In the genomic region with DNA sequence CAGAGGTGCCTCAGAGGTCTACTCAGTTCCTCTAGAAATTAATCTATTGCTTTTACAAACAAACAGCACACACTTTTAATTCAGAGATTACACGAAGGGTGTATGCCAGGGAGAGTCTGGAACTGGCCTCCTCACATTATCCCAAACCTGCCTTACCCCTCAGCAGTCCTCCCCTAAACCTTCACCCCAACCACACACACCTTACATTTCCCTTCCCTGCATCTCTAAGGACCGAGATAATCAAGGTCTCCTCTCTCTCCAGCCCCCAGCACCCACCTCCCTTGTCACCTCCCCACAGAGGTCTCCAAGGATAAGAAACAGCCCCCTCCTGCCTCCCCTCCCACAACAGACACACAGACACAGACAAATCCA, we compare ENCODE assay signal across 12 cellular contexts. TPM values are rescaled to one million over a fixed set of nuclear protein-coding genes. Genes with fewer than 3 reads are reported as not detected.
DNase-seq lines count a peak whose midpoint lies in the region; ATAC-seq and TF ChIP-seq lines count a peak whose summit lies in the region.
"Had no signal": no experiment of that assay in that cellular context is flagged by ENCODE, and none has a peak within 500 bp of the region (broad histone marks: within the 10 kb centered on the region; RNA-seq: fewer than 3 reads in every experiment).

No MANE protein-coding gene starts in this region.

- DNase-seq in CD4-positive, alpha-beta T cell: no peak
- no peak for DNase-seq in central memory CD8-positive, alpha-beta T cell (ENCODE audit: low spot score in 2 of 2)
- DNase-seq in naive B cell (no peak), NCI-H524 treated with DMSO at 0.1 percent for 48 hours (lab: John Stamatoyannopoulos, UW) (no peak), testis (no peak), NCI-H446 (lab: John Stamatoyannopoulos, UW) (no peak)
- DNase-seq: stimulated activated naive CD4-positive, alpha-beta T cell treated with Interleukin-2 at 50 U/mL for 16 hours had no signal

- peaks cover 22% of the 10 kb centered on the region for H3K4me1 Mint-ChIP-seq in CD4-positive, alpha-beta T cell (ENCODE audit: low read depth)
- peaks cover 70% of the 10 kb centered on the region for H3K4me1 Mint-ChIP-seq in central memory CD8-positive, alpha-beta T cell
- peaks cover 69 to 78% (median 75%) of the 10 kb centered on the region in 3 donors for H3K4me1 Mint-ChIP-seq in naive B cell

- WGBS in testis, 2 donors: 0% methylated on average over 2 of the region's 2 CpGs

- H3K4me1 ChIP-seq in HEK293 (ENCODE audit: control insufficient read depth, insufficient read depth, low read length): no peaks in the 10 kb centered on the region
- no peaks in the 10 kb centered on the region for H3K4me1 ChIP-seq in testis
- H3K4me1 ChIP-seq: body of pancreas had no signal

- no peak overlapping the region for H3K27ac ChIP-seq in CD4-positive, alpha-beta T cell (ENCODE audit: low read depth, low read length)
- H3K27ac ChIP-seq in HEK293 (ENCODE audit: extremely low read depth, low read depth, low read length): peak overlapping the region; percentile 54; the same call in 1 of the 2 replicates
- no peak overlapping the region for H3K27ac ChIP-seq in testis

- H3K36me3 Mint-ChIP-seq in CD4-positive, alpha-beta T cell (ENCODE audit: low read depth): no peaks in the 10 kb centered on the region
- peaks cover 51% of the 10 kb centered on the region for H3K36me3 Mint-ChIP-seq in central memory CD8-positive, alpha-beta T cell (ENCODE audit: insufficient read depth)
- peaks cover 72 to 76% of the 10 kb centered on the region in 2 donors for H3K36me3 Mint-ChIP-seq in naive B cell

- H3K27me3 ChIP-seq in CD4-positive, alpha-beta T cell (ENCODE audit: control insufficient read depth, insufficient read depth, low read length): no peaks in the 10 kb centered on the region
- no peaks in the 10 kb centered on the region for H3K27me3 ChIP-seq in testis
- H3K27me3 ChIP-seq: body of pancreas had no signal

- no peak for TF ChIP-seq POLR2A in testis (IDR thresholded peaks at IDR 0.05)

- no peaks in the 10 kb centered on the region for H3K9me3 Mint-ChIP-seq in CD4-positive, alpha-beta T cell
- H3K9me3 Mint-ChIP-seq in central memory CD8-positive, alpha-beta T cell: no peaks in the 10 kb centered on the region
- H3K9me3 Mint-ChIP-seq in naive B cell: peaks cover 0 to 4% (median 0%) of the 10 kb centered on the region in 7 donors

- H3K4me3 ChIP-seq in HEK293 (ENCODE audit: low read depth, low read length): peak overlapping the region; percentile 49
- H3K4me3 ChIP-seq in testis: no peak overlapping the region
- H3K4me3 ChIP-seq: body of pancreas had no signal

- H3K36me3 ChIP-seq in HEK293 (ENCODE audit: control insufficient read depth in 2 of 2, insufficient read depth in 1 of 2, low read length in 2 of 2) (peaks cover 0 to 5% of the 10 kb centered on the region in 2 experiments; a peak in 1 of 3 replicates), testis (ENCODE audit: low read depth, missing control alignments) (no peaks in the 10 kb centered on the region)

- H3K4me3 Mint-ChIP-seq in CD4-positive, alpha-beta T cell: peak overlapping the region; percentile 88
- peak overlapping the region; percentile 98 for H3K4me3 Mint-ChIP-seq in central memory CD8-positive, alpha-beta T cell
- peak overlapping the region; percentile 76 to 99 (median 86) for H3K4me3 Mint-ChIP-seq in naive B cell

- POLR2A ChIA-PET in CD4-positive, alpha-beta T cell (lab: Charles Lee): interaction anchor here (0.8 to 1.4 kb wide), 3 partner anchors 39 to 389 kb away, joined by 3 to 6 read pairs (median 4); no protein-coding TSS in a partner anchor
- POLR2A ChIA-PET in HEK293 (lab: Yijun Ruan, JAX): interaction anchor here (1.0 to 1.4 kb wide), 3 partner anchors 19 to 388 kb away, joined by 3 to 4 read pairs (median 4); a partner anchor contains a TSS

- H3K9me3 ChIP-seq in CD4-positive, alpha-beta T cell (ENCODE audit: control insufficient read depth, low read length): no peaks in the 10 kb centered on the region
- no peaks in the 10 kb centered on the region for H3K9me3 ChIP-seq in HEK293 (ENCODE audit: control insufficient read depth, insufficient read depth, low read depth, low read length)
- no peaks in the 10 kb centered on the region for H3K9me3 ChIP-seq in testis
- H3K9me3 ChIP-seq: body of pancreas had no signal

- H3K27ac Mint-ChIP-seq in CD4-positive, alpha-beta T cell: peak overlapping the region; percentile 72
- H3K27ac Mint-ChIP-seq in central memory CD8-positive, alpha-beta T cell (ENCODE audit: low read depth): peak overlapping the region; percentile 100
- H3K27ac Mint-ChIP-seq in naive B cell: peak overlapping the region; percentile 72 to 100 (median 92)

- intact Hi-C loops in CD4-positive, alpha-beta T cell (cut with DNase I, micrococcal nuclease): loop anchor here in 1 of 2 experiments (2.0 kb wide), 1 partner anchor 31 kb away; no protein-coding TSS in a partner anchor
- intact Hi-C loops in testis (cut with DNase I; ENCODE audit: low total_unique reads): no loop called here

- no peak for ATAC-seq in CD4-positive, alpha-beta T cell (ENCODE audit: poor library complexity)
- ATAC-seq in central memory CD8-positive, alpha-beta T cell (replicated peaks; ENCODE audit: extremely low read depth, poor library complexity, severe bottlenecking): peak; percentile 4
- ATAC-seq in naive B cell (ENCODE audit: low read depth in 2 of 2): peak; percentile 5
- no peak for ATAC-seq in GM21367 (IDR thresholded peaks at IDR 0.05; ENCODE audit: unreplicated experiment)

- no peak for TF ChIP-seq CTCF in CD4-positive, alpha-beta T cell (IDR thresholded peaks at IDR 0.05)
- TF ChIP-seq CTCF in HEK293 (tag by site-specific recombination; IDR thresholded peaks at IDR 0.05): no peak
- TF ChIP-seq CTCF in testis (IDR thresholded peaks at IDR 0.05): no peak

- no peaks in the 10 kb centered on the region for H3K27me3 Mint-ChIP-seq in CD4-positive, alpha-beta T cell
- no peaks in the 10 kb centered on the region for H3K27me3 Mint-ChIP-seq in central memory CD8-positive, alpha-beta T cell
- no peaks in the 10 kb centered on the region for H3K27me3 Mint-ChIP-seq in naive B cell

- CTCF ChIA-PET in CD4-positive, alpha-beta T cell (lab: Charles Lee): no interaction called here
- CTCF ChIA-PET in HEK293 (lab: Yijun Ruan, JAX): interaction anchor here (0.7 to 1.4 kb wide), 6 partner anchors 9 to 198 kb away, joined by 3 to 5 read pairs (median 3); no protein-coding TSS in a partner anchor

TF ChIP-seq in HEK293, 187 proteins besides CTCF, POLR2A, EP300 and RAD21:
- TF ChIP-seq BCL11B (tag by site-specific recombination; IDR thresholded peaks at IDR 0.05; ENCODE audit: low read depth) (no peak), ZBTB48 (tag by site-specific recombination; IDR thresholded peaks at IDR 0.05) (peak; percentile 72; the same call in 1 of the 2 replicates), ZNF600 (tag by site-specific recombination; IDR thresholded peaks at IDR 0.05) (peak; percentile 93)

RNA-seq across cellular contexts. Expression of a gene that starts 6.1 kb away (rescaled TPM):
- total RNA-seq in CD4-positive, alpha-beta T cell: 10 to 100 TPM; 31.3 to 33.6 TPM
- 1,000 to 10,000 TPM; 2,451 to 5,170 (median 4,939) TPM for polyA plus RNA-seq in naive B cell (ENCODE audit: low read depth in 6 of 6)
- total RNA-seq in testis: 10 to 100 TPM in 1 of 2 donors, 1 to 10 TPM in 1; 9.5 to 12.0 TPM
- polyA plus RNA-seq in testis (ENCODE audit: insufficient read depth, low read depth, low replicate concordance): 135 TPM
- total RNA-seq: fibroblast of villous mesenchyme had no signal
- polyA plus RNA-seq: BJ had no signal

RNA-seq across cellular contexts. Expression of a gene that starts 53.4 kb away (rescaled TPM):
- 10 to 100 TPM; 12.5 to 12.6 TPM for total RNA-seq in CD4-positive, alpha-beta T cell
- polyA plus RNA-seq in naive B cell (ENCODE audit: low read depth in 6 of 6): 1,000 to 10,000 TPM in 1 of 6 donors, 100 to 1,000 TPM in 2, 10 to 100 TPM in 3; 55.2 to 2,377 (median 210) TPM
- total RNA-seq in testis: under 1 TPM; 0.39 to 0.56 TPM
- 43.3 TPM for polyA plus RNA-seq in testis (ENCODE audit: insufficient read depth, low read depth, low replicate concordance)
- total RNA-seq: fibroblast of villous mesenchyme had no signal
- polyA plus RNA-seq: BJ had no signal

RNA-seq across cellular contexts. Expression of a gene that starts 53.7 kb away (rescaled TPM):
- total RNA-seq in CD4-positive, alpha-beta T cell: 1 to 10 TPM; 5.9 to 6.9 TPM
- polyA plus RNA-seq in naive B cell (ENCODE audit: low read depth in 6 of 6) (1,000 to 10,000 TPM in 2 of 6 donors, 100 to 1,000 TPM in 4; 309 to 1,253 (median 783) TPM), testis (ENCODE audit: insufficient read depth, low read depth, low replicate concordance) (33.9 TPM)
- 1 to 10 TPM in 1 of 2 donors, under 1 TPM in 1; 0.94 to 1.6 TPM for total RNA-seq in testis
- total RNA-seq: fibroblast of villous mesenchyme had no signal
- polyA plus RNA-seq: BJ had no signal

Comparison
In these comparisons a context has a peak if more than half of its experiments do, and no peak if none do; other contexts are left out.
1. ATAC-seq: peak in central memory CD8-positive, alpha-beta T cell (single experiment) and naive B cell (2 of 2); none in CD4-positive, alpha-beta T cell (single experiment) and GM21367 (single experiment).
2. RNA of a gene that starts 53.4 kb away (total RNA-seq): 12.5 to 12.6 TPM in CD4-positive, alpha-beta T cell; 0.39 to 0.56 TPM in testis; every median in the first group is over 4 times any median in the second.
3. Peak in every context shown above with its lines, with median percentiles within 50 percentile points of each other: H3K27ac Mint-ChIP-seq and H3K4me3 Mint-ChIP-seq.